21 cellular contexts compared by ENCODE assay signal in genomic region chr3:36443042-36443686, GRCh38.
"Had no signal": no experiment of that assay in that cellular context is flagged by ENCODE, and none has a peak within 500 bp of the region (broad histone marks: within the 10 kb centered on the region; RNA-seq: fewer than 3 reads in every experiment).

No MANE protein-coding gene starts in this region.

- DNase-seq: activated gamma-delta T cell treated with Interleukin-2 at 50 U/mL for 16 hours; activated naive CD4-positive, alpha-beta T cell treated with anti-CD3 and anti-CD28 coated beads, Interleukin-2, amount 10 ng/mL, durations not matched to agents 7 days and 5 days; activated T-cell treated with anti-CD3 and anti-CD28 coated beads for 4 hours; activated T-cell treated with anti-CD3 and anti-CD28 coated beads, Interleukin-2, amount 50 U/mL, for 48 hours; aorta; central memory CD4-positive, alpha-beta T cell; Karpas-422; NCI-H1105 treated with DMSO at 0.1 percent for 48 hours; NCI-H1436 treated with DMSO at 0.1 percent for 48 hours; NCI-H2081; NCI-H2171; NCI-H2227 treated with DMSO at 0.1 percent for 48 hours; NCI-H446 treated with DMSO at 0.1 percent for 48 hours; NCI-H526; NCI-H774; SIG-M5; T-helper 17 cell; T-helper 9 cell had no signal

- H3K4me1 Mint-ChIP-seq: activated naive CD4-positive, alpha-beta T cell treated with anti-CD3 and anti-CD28 coated beads, Interleukin-2, amount 10 ng/mL, durations not matched to agents 7 days and 5 days; T-helper 17 cell had no signal

- H3K27ac Mint-ChIP-seq: activated naive CD4-positive, alpha-beta T cell treated with anti-CD3 and anti-CD28 coated beads, Interleukin-2, amount 10 ng/mL, durations not matched to agents 7 days and 5 days; activated T-helper 2 cell treated with anti-CD3 and anti-CD28 coated beads, Interferon-gamma antibody, Interleukin-2, Interleukin-4, amounts not matched to agents 10 μg/mL and 5 μg/mL and 100 μg/mL, durations not matched to agents 14 hours and 24 hours and 36 hours; T-helper 17 cell; WTC11 had no signal

- H3K36me3 Mint-ChIP-seq: activated naive CD4-positive, alpha-beta T cell treated with anti-CD3 and anti-CD28 coated beads, Interleukin-2, amount 10 ng/mL, durations not matched to agents 7 days and 5 days had no signal

- H3K27ac ChIP-seq: breast epithelium had no signal

- H3K27me3 ChIP-seq: breast epithelium had no signal

- H3K36me3 ChIP-seq: breast epithelium had no signal

- H3K27me3 Mint-ChIP-seq: activated naive CD4-positive, alpha-beta T cell treated with anti-CD3 and anti-CD28 coated beads, Interleukin-2, amount 10 ng/mL, durations not matched to agents 7 days and 5 days had no signal

- H3K4me3 Mint-ChIP-seq: activated naive CD4-positive, alpha-beta T cell treated with anti-CD3 and anti-CD28 coated beads, Interleukin-2, amount 10 ng/mL, durations not matched to agents 7 days and 5 days; T-helper 17 cell; WTC11 had no signal

- H3K4me3 ChIP-seq: breast epithelium had no signal

- ATAC-seq: T-helper 17 cell, WTC11 had no signal

- H3K9me3 ChIP-seq: breast epithelium had no signal

- H3K9me3 Mint-ChIP-seq: activated naive CD4-positive, alpha-beta T cell treated with anti-CD3 and anti-CD28 coated beads, Interleukin-2, amount 10 ng/mL, durations not matched to agents 7 days and 5 days; activated T-helper 2 cell treated with anti-CD3 and anti-CD28 coated beads, Interferon-gamma antibody, Interleukin-2, Interleukin-4, amounts not matched to agents 10 μg/mL and 5 μg/mL and 100 μg/mL, durations not matched to agents 14 hours and 24 hours and 36 hours; WTC11 had no signal

- H3K4me1 ChIP-seq: breast epithelium had no signal
